In genomic region chr10:35642023-35642792, GRCh38 we compare ENCODE assay signal across 8 cellular contexts. TPM values are rescaled to one million over a fixed set of nuclear protein-coding genes. Genes with fewer than 3 reads are reported as not detected.
DNase-seq lines count a peak whose midpoint lies in the region; ATAC-seq and TF ChIP-seq lines count a peak whose summit lies in the region.

FZD8 (minus strand) TSS chr10:35642296; CDS start chr10:35641429, 867 bp downstream.

- TF ChIP-seq CTCF in WI38 (IDR thresholded peaks at IDR 0.05; ENCODE audit: low read depth, low read length), result no peak
- no peak for TF ChIP-seq CTCF in smooth muscle cell (IDR thresholded peaks at IDR 0.05; ENCODE audit: borderline replicate concordance, insufficient read depth, poor library complexity, severe bottlenecking)

- no peaks in the 10 kb centered on the region for H3K9me3 ChIP-seq in smooth muscle cell (replicated peaks; ENCODE audit: low read depth)

- H3K79me2 ChIP-seq in smooth muscle cell (ENCODE audit: low read depth), result peaks cover 12% of the 10 kb centered on the region

- H3K27ac ChIP-seq in caudate nucleus (ENCODE audit: low read depth, low read length) (peak within 1 kb of the TSS; percentile 26), smooth muscle cell (ENCODE audit: low read depth) (no peak within 1 kb of the TSS)

- H4K20me1 ChIP-seq in smooth muscle cell (ENCODE audit: low read depth), result peaks cover 25% of the 10 kb centered on the region

- ATAC-seq in GM18508 (IDR thresholded peaks at IDR 0.05; ENCODE audit: insufficient read depth, unreplicated experiment) (peak; percentile 69), HG02938 (IDR thresholded peaks at IDR 0.05; ENCODE audit: unreplicated experiment) (peak; percentile 86)

- H3K4me3 ChIP-seq in WI38 (ENCODE audit: low read depth, low read length) (peak within 1 kb of the TSS; percentile 73), smooth muscle cell (peak within 1 kb of the TSS; percentile 64)

- H2AFZ ChIP-seq in smooth muscle cell (ENCODE audit: low read depth), result peak within 1 kb of the TSS; percentile 96

- DNase-seq in NCI-H2029 (lab: John Stamatoyannopoulos, UW) (peak; percentile 73), caudate nucleus (lab: John Stamatoyannopoulos, UW) (peak in 59 of 61 donors; percentile 20 to 92 (median 80)), inferior parietal cortex (ENCODE audit: extremely low spot score) (peak; percentile 89), smooth muscle cell (lab: John Stamatoyannopoulos, UW; ENCODE audit: unreplicated experiment) (peak; percentile 59), KG1 (lab: John Stamatoyannopoulos, UW) (no peak)

- peak within 1 kb of the TSS; percentile 20 for H3K9ac ChIP-seq in smooth muscle cell (ENCODE audit: low read depth)

- no peaks in the 10 kb centered on the region for H3F3A ChIP-seq in smooth muscle cell (ENCODE audit: low read depth)

- H3K4me1 ChIP-seq in smooth muscle cell (ENCODE audit: low read depth), result peaks cover 35% of the 10 kb centered on the region

- no peaks in the 10 kb centered on the region for H3K36me3 ChIP-seq in smooth muscle cell (ENCODE audit: low read depth)

- whole genome bisulfite sequencing in smooth muscle cell (ENCODE audit: low lambda C conversion rate), result 1% methylated on average over 76 of the region's 82 CpGs

- peak within 1 kb of the TSS; percentile 85 for H3K4me2 ChIP-seq in smooth muscle cell

- H3K27me3 ChIP-seq in smooth muscle cell (ENCODE audit: low read depth), result peaks cover 4% of the 10 kb centered on the region

RNA-seq across cellular contexts. Expression of gene FZD8, which starts in this region (rescaled TPM):
- total RNA-seq in smooth muscle cell, result 12.0 and 15.3 TPM in 2 replicates
- 4.8 and 6.8 TPM in 2 replicates for polyA plus RNA-seq in smooth muscle cell
